10 cellular contexts compared by ENCODE assay signal in the genomic region with DNA sequence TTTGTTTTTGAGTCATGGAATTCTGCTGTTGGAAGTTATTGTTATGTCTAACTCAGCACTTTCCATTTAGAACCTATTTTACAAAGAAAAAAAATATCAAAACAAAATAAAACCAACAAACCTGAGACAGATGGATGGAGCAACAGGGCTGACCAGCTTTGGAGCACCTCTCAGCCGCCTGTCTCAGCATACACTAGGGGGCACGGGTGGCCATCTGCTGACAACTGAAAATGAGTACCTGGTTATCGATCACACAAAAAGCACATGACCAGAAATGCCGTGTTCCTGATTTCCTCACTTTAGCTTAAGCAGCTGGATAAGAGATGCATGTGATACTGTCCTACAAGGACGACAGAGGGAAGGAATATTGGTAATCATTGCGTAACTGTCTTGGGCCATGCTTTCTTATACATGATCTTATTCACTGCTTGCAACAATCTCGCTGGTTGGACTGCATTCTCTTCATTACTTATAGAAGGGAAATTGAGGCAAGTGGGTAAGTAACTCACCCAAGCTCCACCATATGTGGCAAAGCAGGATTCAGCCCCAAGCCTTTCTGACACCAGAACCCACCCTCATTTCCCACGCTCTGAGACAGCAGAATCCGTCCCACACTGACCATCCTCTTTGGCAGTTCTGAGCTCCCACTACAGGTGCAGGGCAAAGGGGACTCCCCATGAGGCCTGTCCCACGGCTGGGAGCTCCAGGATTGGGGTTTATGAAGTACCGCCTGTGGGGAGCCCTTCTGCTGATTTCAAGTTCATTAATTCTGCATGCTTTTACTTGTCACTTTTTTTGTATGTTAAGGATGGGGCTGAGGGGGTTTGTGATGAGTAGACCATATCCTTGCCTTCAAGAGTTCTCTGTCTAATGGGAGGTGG. TPM values are rescaled to one million over a fixed set of nuclear protein-coding genes. Genes with fewer than 3 reads are reported as not detected.
"Had no signal": no experiment of that assay in that cellular context is flagged by ENCODE, and none has a peak within 500 bp of the region (broad histone marks: within the 10 kb centered on the region; RNA-seq: fewer than 3 reads in every experiment).

No MANE protein-coding gene starts in this region.

- H3K4me1 ChIP-seq: testis had no signal

- ATAC-seq: natural killer cell treated with Interleukin-12 subunit alpha and Interleukin-12 subunit beta and Interleukin-15 and Interleukin-18, amount 100 ng/mL, for 72 hours; right cardiac atrium; T-cell had no signal

- H3K27me3 ChIP-seq: esophagus squamous epithelium, testis had no signal

- H3K4me3 ChIP-seq: esophagus squamous epithelium, testis had no signal

- DNase-seq: activated CD4-positive, alpha-beta T cell treated with anti-CD3 and anti-CD28 coated beads for 48 hours; esophagus squamous epithelium; nucleus accumbens; right cardiac atrium; stimulated activated CD4-positive, alpha-beta T cell treated with anti-CD3 and anti-CD28 coated beads, Interleukin-4, amount 100 ng/mL, for 24 hours; T-cell; T1000; testis had no signal

- H3K27ac ChIP-seq: esophagus squamous epithelium, foreskin keratinocyte, testis had no signal

- H3K9me3 ChIP-seq: esophagus squamous epithelium, testis had no signal

RNA-seq across cellular contexts. Expression of a gene that starts 43.5 kb away (rescaled TPM):
- total RNA-seq: natural killer cell treated with Interleukin-12 subunit alpha and Interleukin-12 subunit beta and Interleukin-15 and Interleukin-18, amount 100 ng/mL, for 72 hours had no signal
